In the genomic region with DNA sequence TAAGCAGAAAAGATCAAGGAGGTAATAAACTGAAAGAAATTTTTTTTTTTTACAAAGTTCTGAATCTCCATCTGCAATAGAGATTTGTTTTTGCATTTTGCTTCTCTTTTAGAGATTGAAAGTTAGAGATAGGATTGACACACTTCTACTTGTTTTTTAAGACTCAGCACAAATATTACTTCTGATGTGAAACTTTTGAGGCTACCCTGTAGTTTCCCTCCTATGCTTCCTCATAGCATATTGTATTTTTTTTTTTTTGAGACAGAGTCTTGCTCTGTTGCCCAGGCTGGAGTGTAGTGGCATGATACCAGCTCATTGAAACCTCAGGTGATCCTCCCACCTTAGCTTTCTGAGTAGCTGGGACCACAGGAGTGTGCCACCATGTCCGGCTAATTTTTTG, we compare ENCODE assay signal across 1 cellular context.
TF ChIP-seq lines count a peak whose summit lies in the region.

No MANE protein-coding gene starts in this region.

TF ChIP-seq in HepG2, 621 proteins besides CTCF, POLR2A, EP300 and RAD21 (continued from another document):
- no peak for TF ChIP-seq ZBTB8A (CRISPR knock-in tag; IDR thresholded peaks at IDR 0.05; ENCODE audit: borderline replicate concordance, low read depth)
- no peak for TF ChIP-seq ZNF34 (CRISPR knock-in tag; IDR thresholded peaks at IDR 0.05; ENCODE audit: borderline replicate concordance)
- no peak for TF ChIP-seq DNMT3B (CRISPR knock-in tag; conservative IDR thresholded peaks at IDR 0.05)
- TF ChIP-seq MED8 (CRISPR knock-in tag; IDR thresholded peaks at IDR 0.05; ENCODE audit: insufficient replicate concordance) = no peak
- TF ChIP-seq ZNF318 (CRISPR knock-in tag; IDR thresholded peaks at IDR 0.05) = no peak
